ENCODE assay signal across 8 cellular contexts in genomic region chr10:118047363-118047719, GRCh38. TPM values are rescaled to one million over a fixed set of nuclear protein-coding genes. Genes with fewer than 3 reads are reported as not detected.
DNase-seq lines count a peak whose midpoint lies in the region; ATAC-seq and TF ChIP-seq lines count a peak whose summit lies in the region.

No MANE protein-coding gene starts in this region.

- peak overlapping the region; percentile 79 to 95 (median 86) for H3K4me3 Mint-ChIP-seq in naive thymus-derived CD4-positive, alpha-beta T cell

- H3K4me3 ChIP-seq in AG10803 (ENCODE audit: low read length) (peak overlapping the region; percentile 72), NB4 (ENCODE audit: low read depth, low read length) (peak overlapping the region; percentile 76), coronary artery (peak overlapping the region; percentile 97)
- H3K4me3 ChIP-seq in naive thymus-derived CD4-positive, alpha-beta T cell (ENCODE audit: low read length): peak overlapping the region; percentile 81

- peak overlapping the region; percentile 96 to 99 for H3K27ac ChIP-seq in coronary artery
- peak overlapping the region; percentile 83 for H3K27ac ChIP-seq in naive thymus-derived CD4-positive, alpha-beta T cell (ENCODE audit: low read depth, low read length)

- CTCF ChIA-PET in naive thymus-derived CD4-positive, alpha-beta T cell (lab: Charles Lee): no interaction called here

- TF ChIP-seq POLR2A in NB4 (IDR thresholded peaks at IDR 0.05; ENCODE audit: extremely low read depth, insufficient read length): no peak

- H3K9me3 Mint-ChIP-seq in naive thymus-derived CD4-positive, alpha-beta T cell: no peaks in the 10 kb centered on the region

- H3K36me3 ChIP-seq in naive thymus-derived CD4-positive, alpha-beta T cell (ENCODE audit: control insufficient read depth in 2 of 3, insufficient read depth in 3 of 3, low read length in 3 of 3): peaks cover 0 to 9% (median 0%) of the 10 kb centered on the region in 3 experiments

- no peak for ATAC-seq in naive thymus-derived CD4-positive, alpha-beta T cell

- peaks cover 0 to 3% (median 0%) of the 10 kb centered on the region in 5 donors for H3K36me3 Mint-ChIP-seq in naive thymus-derived CD4-positive, alpha-beta T cell

- peaks cover 0 to 26% (median 0%) of the 10 kb centered on the region in 5 donors for H3K27me3 Mint-ChIP-seq in naive thymus-derived CD4-positive, alpha-beta T cell

- H3K27ac Mint-ChIP-seq in naive thymus-derived CD4-positive, alpha-beta T cell: peak overlapping the region; percentile 72 to 90 (median 79)

- H3K4me1 Mint-ChIP-seq in naive thymus-derived CD4-positive, alpha-beta T cell: peaks cover 14 to 46% (median 42%) of the 10 kb centered on the region in 7 donors

- TF ChIP-seq CTCF in AG10803 (conservative IDR thresholded peaks at IDR 0.05; ENCODE audit: low read length) (no peak), NB4 (IDR thresholded peaks at IDR 0.05; ENCODE audit: low read depth, low read length) (no peak), coronary artery (IDR thresholded peaks at IDR 0.05) (no peak)

- peaks cover 18 to 19% of the 10 kb centered on the region in 2 donors for H3K4me1 ChIP-seq in naive thymus-derived CD4-positive, alpha-beta T cell (ENCODE audit: control insufficient read depth in 2 of 2, insufficient read depth in 2 of 2, low read length in 2 of 2)

- POLR2A ChIA-PET in naive thymus-derived CD4-positive, alpha-beta T cell (lab: Charles Lee): no interaction called here

- H3K9me3 ChIP-seq in naive thymus-derived CD4-positive, alpha-beta T cell (ENCODE audit: control insufficient read depth in 2 of 3, low read length in 3 of 3): no peaks in the 10 kb centered on the region

- no peak for DNase-seq in AG10803 (ENCODE audit: low read depth)
- DNase-seq in NB4 (ENCODE audit: low read depth): no peak
- no peak for DNase-seq in coronary artery (ENCODE audit: low spot score)
- DNase-seq in naive thymus-derived CD4-positive, alpha-beta T cell: no peak
- no peak for DNase-seq in GM19238 (ENCODE audit: insufficient read length, low spot score)
- no peak for DNase-seq in SW480 (ENCODE audit: low spot score)
- no peak for DNase-seq in putamen (ENCODE audit: low spot score)
- no peak for DNase-seq in DMS53 treated with DMSO at 0.1 percent for 48 hours (lab: John Stamatoyannopoulos, UW; ENCODE audit: unreplicated experiment)

- no peaks in the 10 kb centered on the region for H3K27me3 ChIP-seq in naive thymus-derived CD4-positive, alpha-beta T cell (ENCODE audit: control insufficient read depth in 2 of 2, insufficient read depth in 2 of 2, low read length in 2 of 2)

- intact Hi-C loops in naive thymus-derived CD4-positive, alpha-beta T cell (cut with micrococcal nuclease): loop anchor here in 1 of 2 donors (2.0 kb wide), 1 partner anchor 295 kb away; the partner anchor contains the start of gene FAM204A

RNA-seq across cellular contexts. Expression of gene RAB11FIP2, which starts 0.6 kb away (rescaled TPM):
- 10 to 100 TPM; 17.5 to 32.6 (median 21.6) TPM for total RNA-seq in naive thymus-derived CD4-positive, alpha-beta T cell
- polyA plus RNA-seq in naive thymus-derived CD4-positive, alpha-beta T cell: 1 to 10 TPM; 5.3 to 7.9 TPM
